22 cellular contexts compared by ENCODE assay signal in the genomic region with DNA sequence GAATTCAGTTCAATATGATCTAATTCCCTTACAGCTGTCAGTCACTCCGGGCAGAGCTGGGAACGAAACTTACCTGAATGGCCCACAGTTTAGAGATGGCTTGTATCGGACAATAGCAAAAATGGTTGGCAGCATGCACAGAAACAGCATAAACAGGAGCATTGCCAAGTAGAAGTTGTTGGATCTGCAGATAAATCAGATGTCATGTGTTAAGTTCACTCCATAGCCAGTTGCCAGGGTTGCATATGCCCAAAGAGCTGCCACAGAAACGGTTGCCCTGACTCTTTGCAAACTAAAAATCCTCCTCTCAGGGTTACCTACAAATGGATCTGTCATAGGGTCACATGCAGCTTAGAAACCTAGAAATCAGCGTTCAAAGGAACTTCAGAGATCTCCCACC. TPM values are rescaled to one million over a fixed set of nuclear protein-coding genes. Genes with fewer than 3 reads are reported as not detected.
DNase-seq lines count a peak whose midpoint lies in the region; ATAC-seq and TF ChIP-seq lines count a peak whose summit lies in the region.
"Had no signal": no experiment of that assay in that cellular context is flagged by ENCODE, and none has a peak within 500 bp of the region (broad histone marks: within the 10 kb centered on the region; RNA-seq: fewer than 3 reads in every experiment).

No MANE protein-coding gene starts in this region.

- H3K4me2 ChIP-seq in smooth muscle cell, result no peak overlapping the region

- H3K27ac ChIP-seq in left ventricle myocardium inferior (replicated peaks) (peak overlapping the region; percentile 74), RWPE2 (ENCODE audit: poor library complexity, severe bottlenecking) (peak overlapping the region; percentile 38), SJCRH30 (no peak overlapping the region), smooth muscle cell (ENCODE audit: low read depth) (no peak overlapping the region), brain microvascular endothelial cell (no peak overlapping the region)

- in situ Hi-C loops in brain microvascular endothelial cell (cut with HindIII; ENCODE audit: low pct_ligation_motif_present, low sequenced_read_pairs), result no loop called here

- H2AFZ ChIP-seq in smooth muscle cell (ENCODE audit: low read depth), result no peak overlapping the region

- DNase-seq in left ventricle myocardium inferior, result no peak
- DNase-seq in cardiac septum (ENCODE audit: low spot score), result no peak
- no peak for DNase-seq in RWPE2 (ENCODE audit: low spot score)
- DNase-seq in mesothelial cell of epicardium (ENCODE audit: low spot score in 2 of 2, unreplicated experiment in 2 of 2), result no peak
- no peak for DNase-seq in SJCRH30
- DNase-seq in smooth muscle cell (lab: John Stamatoyannopoulos, UW; ENCODE audit: unreplicated experiment), result no peak
- no peak for DNase-seq in brain microvascular endothelial cell
- DNase-seq: CD4-positive, alpha-beta T cell; DMS53; GOT3; KG1; MM.1S; NCI-H1694; NCI-H2029 treated with DMSO at 0.1 percent for 48 hours; NCI-H526 treated with DMSO at 0.1 percent for 48 hours; RPMI8226; SHP77 had no signal

- TF ChIP-seq CTCF in left ventricle myocardium inferior (IDR thresholded peaks at IDR 0.05; ENCODE audit: borderline replicate concordance) (no peak), RWPE2 (IDR thresholded peaks at IDR 0.05; ENCODE audit: poor library complexity, severe bottlenecking) (no peak), mesothelial cell of epicardium (IDR thresholded peaks at IDR 0.05; ENCODE audit: unreplicated experiment) (no peak), smooth muscle cell (IDR thresholded peaks at IDR 0.05; ENCODE audit: borderline replicate concordance, insufficient read depth, poor library complexity, severe bottlenecking) (no peak), brain microvascular endothelial cell (IDR thresholded peaks at IDR 0.05; ENCODE audit: low read depth, low read length, missing control alignments) (no peak)

- intact Hi-C loops in left ventricle myocardium inferior (cut with micrococcal nuclease) (loop anchor here (10.0 kb wide), 1 partner anchor 65 kb away; no protein-coding TSS in a partner anchor), cardiac septum (cut with DNase I) (no loop called here)

- H3K4me3 ChIP-seq in left ventricle myocardium inferior (no peak overlapping the region), RWPE2 (ENCODE audit: severe bottlenecking) (no peak overlapping the region), SJCRH30 (no peak overlapping the region), smooth muscle cell (no peak overlapping the region), brain microvascular endothelial cell (ENCODE audit: low read depth, low read length) (no peak overlapping the region)
- H3K4me3 ChIP-seq: BLaER1 treated with 17β-estradiol and CSF1 and Interleukin-3, amounts not matched to agents 10 nM and 100 nM; GM12878 had no signal

- H3K27ac Mint-ChIP-seq in mesothelial cell of epicardium, result peak overlapping the region; percentile 80
- H3K27ac Mint-ChIP-seq: CD4-positive, alpha-beta T cell had no signal

- H3F3A ChIP-seq in smooth muscle cell (ENCODE audit: low read depth), result no peaks in the 10 kb centered on the region

- H3K9ac ChIP-seq in smooth muscle cell (ENCODE audit: low read depth), result no peak overlapping the region
- H3K9ac ChIP-seq: BLaER1 treated with 17β-estradiol and CSF1 and Interleukin-3, amounts not matched to agents 10 nM and 100 nM had no signal

- no peaks in the 10 kb centered on the region for H3K79me2 ChIP-seq in smooth muscle cell (ENCODE audit: low read depth)

- H3K9me3 Mint-ChIP-seq in mesothelial cell of epicardium, result no peaks in the 10 kb centered on the region
- H3K9me3 Mint-ChIP-seq: CD4-positive, alpha-beta T cell had no signal

- H4K20me1 ChIP-seq in smooth muscle cell (ENCODE audit: low read depth), result no peaks in the 10 kb centered on the region
- H4K20me1 ChIP-seq: BLaER1 treated with 17β-estradiol and CSF1 and Interleukin-3, amounts not matched to agents 10 nM and 100 nM had no signal

- peaks cover 5% of the 10 kb centered on the region for H3K27me3 Mint-ChIP-seq in mesothelial cell of epicardium (ENCODE audit: low read depth)
- H3K27me3 Mint-ChIP-seq: CD4-positive, alpha-beta T cell had no signal

- H3K4me1 ChIP-seq in left ventricle myocardium inferior (peaks cover 25% of the 10 kb centered on the region), RWPE2 (ENCODE audit: insufficient read depth, poor library complexity, severe bottlenecking) (peaks cover 20% of the 10 kb centered on the region), SJCRH30 (no peaks in the 10 kb centered on the region), smooth muscle cell (ENCODE audit: low read depth) (no peaks in the 10 kb centered on the region)

- H3K36me3 Mint-ChIP-seq in mesothelial cell of epicardium, result no peaks in the 10 kb centered on the region

- H3K4me3 Mint-ChIP-seq in mesothelial cell of epicardium, result no peak overlapping the region
- H3K4me3 Mint-ChIP-seq: CD4-positive, alpha-beta T cell had no signal

- H3K27me3 ChIP-seq in left ventricle myocardium inferior (ENCODE audit: low read depth) (no peaks in the 10 kb centered on the region), RWPE2 (ENCODE audit: insufficient read depth, poor library complexity, severe bottlenecking) (no peaks in the 10 kb centered on the region), SJCRH30 (no peaks in the 10 kb centered on the region), smooth muscle cell (ENCODE audit: low read depth) (no peaks in the 10 kb centered on the region), brain microvascular endothelial cell (replicated peaks) (no peaks in the 10 kb centered on the region)
- H3K27me3 ChIP-seq: BLaER1 treated with 17β-estradiol and CSF1 and Interleukin-3, amounts not matched to agents 10 nM and 100 nM had no signal

- H3K4me1 Mint-ChIP-seq in mesothelial cell of epicardium, result peaks cover 46% of the 10 kb centered on the region

- no peaks in the 10 kb centered on the region for H3K9me3 ChIP-seq in left ventricle myocardium inferior (replicated peaks)
- H3K9me3 ChIP-seq in RWPE2 (ENCODE audit: severe bottlenecking), result no peaks in the 10 kb centered on the region
- H3K9me3 ChIP-seq in SJCRH30 (replicated peaks), result no peaks in the 10 kb centered on the region
- no peaks in the 10 kb centered on the region for H3K9me3 ChIP-seq in smooth muscle cell (replicated peaks; ENCODE audit: low read depth)
- H3K9me3 ChIP-seq: BLaER1 treated with 17β-estradiol and CSF1 and Interleukin-3, amounts not matched to agents 10 nM and 100 nM had no signal

- WGBS in smooth muscle cell (ENCODE audit: low lambda C conversion rate), result 93% methylated on average over 5 of the region's 5 CpGs

- no peak for ATAC-seq in RWPE2 (ENCODE audit: low read depth)
- ATAC-seq: GM12878 had no signal

- H3K36me3 ChIP-seq in left ventricle myocardium inferior, result no peaks in the 10 kb centered on the region
- no peaks in the 10 kb centered on the region for H3K36me3 ChIP-seq in RWPE2 (ENCODE audit: low read depth)
- no peaks in the 10 kb centered on the region for H3K36me3 ChIP-seq in SJCRH30
- no peaks in the 10 kb centered on the region for H3K36me3 ChIP-seq in smooth muscle cell (ENCODE audit: low read depth)
- H3K36me3 ChIP-seq in brain microvascular endothelial cell (replicated peaks), result no peaks in the 10 kb centered on the region
- H3K36me3 ChIP-seq: BLaER1 treated with 17β-estradiol and CSF1 and Interleukin-3, amounts not matched to agents 10 nM and 100 nM had no signal

RNA-seq across cellular contexts. Expression of gene STARD5, which starts 15.4 kb away (rescaled TPM):
- total RNA-seq in left ventricle myocardium inferior (2.5 TPM), cardiac septum (1.3 TPM), mesothelial cell of epicardium (5.4 to 5.9 TPM (median 5.8 TPM) in 3 replicates), smooth muscle cell (3.3 and 6.2 TPM in 2 replicates)
- total RNA-seq in SJCRH30 (2014; rRNA removed; shearing (Covaris generic)), result 2.5 and 3.8 TPM in 2 replicates
- 1.6 and 2.1 TPM in 2 replicates for polyA plus RNA-seq in smooth muscle cell
- total RNA-seq: G401 had no signal

RNA-seq across cellular contexts. Expression of gene TMC3, which starts 34.7 kb away (rescaled TPM):
- not detected for total RNA-seq in left ventricle myocardium inferior
- not detected for total RNA-seq in cardiac septum
- 0.04 to 0.05 TPM in 2 of 3 replicates, not detected in the other for total RNA-seq in mesothelial cell of epicardium
- total RNA-seq in SJCRH30 (2014; rRNA removed; shearing (Covaris generic)), result 0.06 TPM in 1 of 2 replicates, not detected in the other
- total RNA-seq in smooth muscle cell, result not detected in 2 replicates
- polyA plus RNA-seq in smooth muscle cell, result not detected in 2 replicates
- total RNA-seq: CD4-positive, alpha-beta T cell; Daoy; G401; GM12878; IMR-90 had no signal
- polyA plus RNA-seq: IMR-90 had no signal

Comparison
In these comparisons a context has a peak if more than half of its experiments do, and no peak if none do; other contexts are left out.
1. H3K27ac ChIP-seq: peak in left ventricle myocardium inferior (single experiment) and RWPE2 (single experiment); none in SJCRH30 (single experiment), smooth muscle cell (single experiment) and brain microvascular endothelial cell (single experiment).